1 cellular context compared by ENCODE assay signal in genomic region chr17:7755095-7755890, GRCh38.
TF ChIP-seq lines count a peak whose summit lies in the region.

No MANE protein-coding gene starts in this region.

TF ChIP-seq in HCT116, 20 proteins besides CTCF, POLR2A, EP300 and RAD21 (continued from another document):
- TF ChIP-seq ZBTB33 (IDR thresholded peaks at IDR 0.05; ENCODE audit: extremely low read depth, insufficient replicate concordance, low read length): no peak
- TF ChIP-seq SP1 (IDR thresholded peaks at IDR 0.05; ENCODE audit: low read depth): no peak
- no peak for TF ChIP-seq CBX3 (IDR thresholded peaks at IDR 0.05; ENCODE audit: low read depth)
- TF ChIP-seq SRF (IDR thresholded peaks at IDR 0.05; ENCODE audit: low read depth): no peak
